9 cellular contexts compared by ENCODE assay signal in the genomic region with DNA sequence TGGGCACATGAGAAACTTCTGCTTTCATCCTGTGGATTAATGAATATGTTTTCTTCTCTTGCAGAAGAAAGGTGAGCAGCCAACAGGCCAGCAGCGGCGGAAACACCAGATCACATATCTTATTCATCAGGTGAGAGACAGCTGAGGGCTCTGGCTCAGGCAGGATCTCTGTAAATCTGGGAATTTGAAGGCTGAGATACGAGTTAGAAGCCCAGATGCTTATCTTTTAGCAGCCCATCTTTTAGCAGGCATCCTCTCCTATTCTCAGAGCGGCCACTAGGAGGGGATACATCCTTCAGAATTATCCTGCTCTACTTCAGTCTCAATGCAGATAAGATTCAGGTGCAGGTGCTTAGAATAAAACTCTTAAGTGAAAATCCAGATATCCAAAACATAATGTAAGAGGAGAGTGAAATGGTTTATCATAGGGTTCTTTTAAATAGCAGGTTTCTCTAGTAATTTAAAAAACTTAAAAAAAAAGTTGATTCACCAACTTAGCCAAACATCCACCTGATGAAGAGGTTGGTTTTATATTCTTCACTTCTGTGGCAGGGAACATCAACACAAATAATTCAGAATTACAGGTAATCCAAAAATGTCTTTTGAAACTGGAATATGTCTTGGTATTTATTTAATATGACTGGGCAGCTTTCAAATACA. TPM values are rescaled to one million over a fixed set of nuclear protein-coding genes. Genes with fewer than 3 reads are reported as not detected.
A peak's percentile ranks its signal among the peaks of the same experiment; 100 is the strongest.
DNase-seq lines count a peak whose midpoint lies in the region; ATAC-seq and TF ChIP-seq lines count a peak whose summit lies in the region.
"Had no signal": no experiment of that assay in that cellular context is flagged by ENCODE, and none has a peak within 500 bp of the region (broad histone marks: within the 10 kb centered on the region; RNA-seq: fewer than 3 reads in every experiment).

No MANE protein-coding gene starts in this region.

- CTCF ChIA-PET in CD4-positive, alpha-beta memory T cell (lab: Charles Lee; ENCODE audit: partially characterized antibody): interaction anchor here (0.7 to 17.5 kb wide), 20 partner anchors 9 to 173 kb away, joined by 3 to 344 read pairs (median 6); partner anchors contain the start of genes INSRR, NTRK1 and PEAR1

- H3K4me1 ChIP-seq in CD4-positive, alpha-beta memory T cell (ENCODE audit: insufficient read depth, low read length): peaks cover 17% of the 10 kb centered on the region
- peaks cover 35% of the 10 kb centered on the region for H3K4me1 ChIP-seq in GM23248 (ENCODE audit: insufficient read depth)

- WGBS in GM23248 (ENCODE audit: low coverage in 1 of 2, low lambda C conversion rate in 2 of 2, missing lambda C conversion rate in 2 of 2), 2 experiments: 39 to 45% methylated on average over 4 of the region's 4 CpGs

- H3K36me3 Mint-ChIP-seq in CD4-positive, alpha-beta memory T cell: peaks cover 43 to 66% of the 10 kb centered on the region in 2 donors
- H3K36me3 Mint-ChIP-seq in activated CD4-positive, alpha-beta T cell treated with anti-CD3 and anti-CD28 coated beads, Interleukin-2, amount 10 ng/mL, durations not matched to agents 24 days and 14 days (ENCODE audit: low read depth): peaks cover 59% of the 10 kb centered on the region
- H3K36me3 Mint-ChIP-seq in endothelial cell (ENCODE audit: low read depth, unreplicated experiment) (peaks cover 42% of the 10 kb centered on the region), nephron progenitor cell (ENCODE audit: low read depth) (peaks cover 46% of the 10 kb centered on the region)

- no peaks in the 10 kb centered on the region for H3K79me2 ChIP-seq in GM23248 (ENCODE audit: insufficient read depth)

- H4K20me1 ChIP-seq in GM23248 (ENCODE audit: insufficient read depth): no peaks in the 10 kb centered on the region

- no peaks in the 10 kb centered on the region for H3K27me3 Mint-ChIP-seq in CD4-positive, alpha-beta memory T cell
- no peaks in the 10 kb centered on the region for H3K27me3 Mint-ChIP-seq in activated CD4-positive, alpha-beta T cell treated with anti-CD3 and anti-CD28 coated beads, Interleukin-2, amount 10 ng/mL, durations not matched to agents 24 days and 14 days
- peaks cover 2% of the 10 kb centered on the region for H3K27me3 Mint-ChIP-seq in endothelial cell (ENCODE audit: unreplicated experiment)
- no peaks in the 10 kb centered on the region for H3K27me3 Mint-ChIP-seq in nephron progenitor cell (ENCODE audit: low read depth, poor library complexity)

- no peak for ATAC-seq in GM21381 (IDR thresholded peaks at IDR 0.05; ENCODE audit: unreplicated experiment)

- H2AFZ ChIP-seq in GM23248: no peak overlapping the region

- no peak overlapping the region for H3K4me2 ChIP-seq in GM23248 (ENCODE audit: unreplicated experiment)

- in situ Hi-C loops in GM23248 (cut with MboI): loop anchor here (10.0 kb wide), 1 partner anchor 87 kb away; no protein-coding TSS in a partner anchor

- peak overlapping the region in 6 of 7 donors; percentile 12 to 45 (median 24) for H3K27ac Mint-ChIP-seq in CD4-positive, alpha-beta memory T cell
- H3K27ac Mint-ChIP-seq in activated CD4-positive, alpha-beta T cell treated with anti-CD3 and anti-CD28 coated beads, Interleukin-2, amount 10 ng/mL, durations not matched to agents 24 days and 14 days: no peak overlapping the region
- H3K27ac Mint-ChIP-seq in endothelial cell (ENCODE audit: unreplicated experiment) (no peak overlapping the region), nephron progenitor cell (no peak overlapping the region)

- no peak overlapping the region for H3K4me3 ChIP-seq in CD4-positive, alpha-beta memory T cell (ENCODE audit: low read length in 2 of 2)
- H3K4me3 ChIP-seq in GM23248: no peak overlapping the region

- H3K27ac ChIP-seq in CD4-positive, alpha-beta memory T cell (ENCODE audit: low read depth, low read length): no peak overlapping the region
- no peak overlapping the region for H3K27ac ChIP-seq in GM23248

- no peak overlapping the region for H3K9ac ChIP-seq in GM23248

- peaks cover 60% of the 10 kb centered on the region for H3K36me3 ChIP-seq in CD4-positive, alpha-beta memory T cell (ENCODE audit: insufficient read depth, low read length)
- H3K36me3 ChIP-seq in GM23248 (ENCODE audit: low read depth): peaks cover 58% of the 10 kb centered on the region

- intact Hi-C loops in CD4-positive, alpha-beta memory T cell (cut with micrococcal nuclease): loop anchor here (1.0 kb wide), 4 partner anchors 19 to 93 kb away; partner anchors contain the start of genes NTRK1 and SH2D2A
- intact Hi-C loops in activated CD4-positive, alpha-beta T cell treated with anti-CD3 and anti-CD28 coated beads, Interleukin-2, amount 10 ng/mL, durations not matched to agents 24 days and 14 days (cut with micrococcal nuclease): loop anchor here (1.0 to 5.0 kb wide), 4 partner anchors 15 to 125 kb away; partner anchors contain the start of genes LRRC71 and NTRK1

- H3K9me3 Mint-ChIP-seq in CD4-positive, alpha-beta memory T cell: peaks cover 0 to 2% (median 0%) of the 10 kb centered on the region in 8 donors
- H3K9me3 Mint-ChIP-seq in activated CD4-positive, alpha-beta T cell treated with anti-CD3 and anti-CD28 coated beads, Interleukin-2, amount 10 ng/mL, durations not matched to agents 24 days and 14 days: no peaks in the 10 kb centered on the region
- H3K9me3 Mint-ChIP-seq in endothelial cell (ENCODE audit: unreplicated experiment): no peaks in the 10 kb centered on the region
- no peaks in the 10 kb centered on the region for H3K9me3 Mint-ChIP-seq in nephron progenitor cell

- POLR2A ChIA-PET in CD4-positive, alpha-beta memory T cell (lab: Charles Lee; ENCODE audit: partially characterized antibody): interaction anchor here (1.1 to 8.2 kb wide), 3 partner anchors 16 to 94 kb away, joined by 3 to 66 read pairs (median 3); partner anchors contain the start of genes INSRR and NTRK1

- peaks cover 18 to 30% (median 21%) of the 10 kb centered on the region in 4 donors for H3K4me1 Mint-ChIP-seq in CD4-positive, alpha-beta memory T cell
- H3K4me1 Mint-ChIP-seq in activated CD4-positive, alpha-beta T cell treated with anti-CD3 and anti-CD28 coated beads, Interleukin-2, amount 10 ng/mL, durations not matched to agents 24 days and 14 days: peaks cover 17% of the 10 kb centered on the region
- H3K4me1 Mint-ChIP-seq in endothelial cell (ENCODE audit: unreplicated experiment): peaks cover 13% of the 10 kb centered on the region
- peaks cover 73% of the 10 kb centered on the region for H3K4me1 Mint-ChIP-seq in nephron progenitor cell

- H3K27me3 ChIP-seq in CD4-positive, alpha-beta memory T cell (ENCODE audit: insufficient read depth, low read length): no peaks in the 10 kb centered on the region
- H3K27me3 ChIP-seq in GM23248 (replicated peaks; ENCODE audit: insufficient read depth): no peaks in the 10 kb centered on the region

- H3K4me3 Mint-ChIP-seq in CD4-positive, alpha-beta memory T cell: no peak overlapping the region
- no peak overlapping the region for H3K4me3 Mint-ChIP-seq in activated CD4-positive, alpha-beta T cell treated with anti-CD3 and anti-CD28 coated beads, Interleukin-2, amount 10 ng/mL, durations not matched to agents 24 days and 14 days
- peak overlapping the region; percentile 63 for H3K4me3 Mint-ChIP-seq in endothelial cell (ENCODE audit: unreplicated experiment)
- H3K4me3 Mint-ChIP-seq in nephron progenitor cell: peak overlapping the region; percentile 3

- peak; percentile 64 for TF ChIP-seq CTCF in endothelial cell (IDR thresholded peaks at IDR 0.05; ENCODE audit: unreplicated experiment)
- peak; percentile 78 for TF ChIP-seq CTCF in nephron progenitor cell (IDR thresholded peaks at IDR 0.05)

- H3F3A ChIP-seq in GM23248 (ENCODE audit: insufficient read depth): peaks cover 72% of the 10 kb centered on the region

- H3K9me3 ChIP-seq in CD4-positive, alpha-beta memory T cell (ENCODE audit: control insufficient read depth in 1 of 2, low read length in 2 of 2): no peaks in the 10 kb centered on the region
- no peaks in the 10 kb centered on the region for H3K9me3 ChIP-seq in GM23248 (ENCODE audit: low read depth)

- H3K9me2 ChIP-seq in GM23248 (ENCODE audit: insufficient read depth): no peaks in the 10 kb centered on the region

- peak; percentile 66 to 75 (median 74) for DNase-seq in CD4-positive, alpha-beta memory T cell
- DNase-seq in GM23248 (peak; percentile 69), NCI-H446 treated with DMSO at 0.1 percent for 48 hours (lab: John Stamatoyannopoulos, UW) (peak; percentile 13), endothelial cell (ENCODE audit: low spot score) (peak; percentile 59), nephron progenitor cell (peak; percentile 55), AG08396 (ENCODE audit: low spot score) (no peak)
- peak; percentile 90 for DNase-seq in activated CD4-positive, alpha-beta T cell treated with anti-CD3 and anti-CD28 coated beads, Interleukin-2, amount 10 ng/mL, durations not matched to agents 24 days and 14 days

RNA-seq across cellular contexts. Expression of gene SH2D2A, which starts 19.3 kb away (rescaled TPM):
- 10 to 100 TPM; 55.1 to 63.6 TPM for total RNA-seq in CD4-positive, alpha-beta memory T cell
- 10 to 100 TPM; 29.1 to 53.9 TPM for polyA plus RNA-seq in CD4-positive, alpha-beta memory T cell
- not detected in 2 replicates for total RNA-seq in GM23248 (2014; rRNA removed; shearing (Covaris generic))
- 0.43 and 0.96 TPM in 2 replicates for polyA plus RNA-seq in GM23248 (2016; fragmentation: Nextera tagmentation; extraction: Ambion mirVana)
- 277 and 282 TPM in 2 replicates for total RNA-seq in activated CD4-positive, alpha-beta T cell treated with anti-CD3 and anti-CD28 coated beads, Interleukin-2, amount 10 ng/mL, durations not matched to agents 24 days and 14 days
- not detected for total RNA-seq in endothelial cell (ENCODE audit: unreplicated experiment)
- total RNA-seq: skeletal muscle tissue had no signal

RNA-seq across cellular contexts. Expression of gene PRCC, which starts 30.0 kb away (rescaled TPM):
- total RNA-seq in CD4-positive, alpha-beta memory T cell: 10 to 100 TPM; 60.9 to 61.3 TPM
- polyA plus RNA-seq in CD4-positive, alpha-beta memory T cell: 10 to 100 TPM; 32.8 to 52.7 TPM
- total RNA-seq in GM23248 (2014; rRNA removed; shearing (Covaris generic)): 32.4 and 43.6 TPM in 2 replicates
- polyA plus RNA-seq in GM23248 (2016; fragmentation: Nextera tagmentation; extraction: Ambion mirVana): 57.0 and 62.4 TPM in 2 replicates
- 106 and 120 TPM in 2 replicates for total RNA-seq in activated CD4-positive, alpha-beta T cell treated with anti-CD3 and anti-CD28 coated beads, Interleukin-2, amount 10 ng/mL, durations not matched to agents 24 days and 14 days
- 91.9 TPM for total RNA-seq in endothelial cell (ENCODE audit: unreplicated experiment)

RNA-seq across cellular contexts. Expression of gene HDGF, which starts 45.9 kb away (rescaled TPM):
- total RNA-seq in CD4-positive, alpha-beta memory T cell: 10 to 100 TPM; 93.3 to 97.0 TPM
- 10 to 100 TPM; 23.8 to 49.3 TPM for polyA plus RNA-seq in CD4-positive, alpha-beta memory T cell
- 184 and 185 TPM in 2 replicates for total RNA-seq in GM23248 (2014; rRNA removed; shearing (Covaris generic))
- 95.4 and 131 TPM in 2 replicates for polyA plus RNA-seq in GM23248 (2016; fragmentation: Nextera tagmentation; extraction: Ambion mirVana)
- 360 and 367 TPM in 2 replicates for total RNA-seq in activated CD4-positive, alpha-beta T cell treated with anti-CD3 and anti-CD28 coated beads, Interleukin-2, amount 10 ng/mL, durations not matched to agents 24 days and 14 days
- total RNA-seq in endothelial cell (ENCODE audit: unreplicated experiment): 175 TPM

RNA-seq across cellular contexts. Expression of gene MRPL24, which starts 56.5 kb away (rescaled TPM):
- total RNA-seq in CD4-positive, alpha-beta memory T cell: 10 to 100 TPM; 44.1 to 47.4 TPM
- polyA plus RNA-seq in CD4-positive, alpha-beta memory T cell: 100 to 1,000 TPM in 1 of 2 donors, 10 to 100 TPM in 1; 86.7 to 150 TPM
- total RNA-seq in GM23248 (2014; rRNA removed; shearing (Covaris generic)): 49.2 and 55.7 TPM in 2 replicates
- polyA plus RNA-seq in GM23248 (2016; fragmentation: Nextera tagmentation; extraction: Ambion mirVana): 91.4 and 93.7 TPM in 2 replicates
- total RNA-seq in activated CD4-positive, alpha-beta T cell treated with anti-CD3 and anti-CD28 coated beads, Interleukin-2, amount 10 ng/mL, durations not matched to agents 24 days and 14 days: 134 and 135 TPM in 2 replicates
- 26.7 TPM for total RNA-seq in endothelial cell (ENCODE audit: unreplicated experiment)

Comparison
In these comparisons a context has a peak if more than half of its experiments do, and no peak if none do; other contexts are left out.
1. H3K27ac Mint-ChIP-seq: peak in CD4-positive, alpha-beta memory T cell (6 of 7); none in activated CD4-positive, alpha-beta T cell treated with anti-CD3 and anti-CD28 coated beads, Interleukin-2, amount 10 ng/mL, durations not matched to agents 24 days and 14 days (single experiment), endothelial cell (single experiment) and nephron progenitor cell (single experiment).
2. H3K4me3 Mint-ChIP-seq: peak in endothelial cell (single experiment) and nephron progenitor cell (single experiment); none in CD4-positive, alpha-beta memory T cell (0 of 8) and activated CD4-positive, alpha-beta T cell treated with anti-CD3 and anti-CD28 coated beads, Interleukin-2, amount 10 ng/mL, durations not matched to agents 24 days and 14 days (single experiment).
3. RNA of gene SH2D2A, which starts 19.3 kb away (total RNA-seq): 277 to 282 TPM in activated CD4-positive, alpha-beta T cell treated with anti-CD3 and anti-CD28 coated beads, Interleukin-2, amount 10 ng/mL, durations not matched to agents 24 days and 14 days and 55.1 to 63.6 TPM in CD4-positive, alpha-beta memory T cell; not detected in endothelial cell (single experiment) and not detected in GM23248; every median in the first group is over 10 times any median in the second.